8 cellular contexts compared by ENCODE assay signal in the genomic region with DNA sequence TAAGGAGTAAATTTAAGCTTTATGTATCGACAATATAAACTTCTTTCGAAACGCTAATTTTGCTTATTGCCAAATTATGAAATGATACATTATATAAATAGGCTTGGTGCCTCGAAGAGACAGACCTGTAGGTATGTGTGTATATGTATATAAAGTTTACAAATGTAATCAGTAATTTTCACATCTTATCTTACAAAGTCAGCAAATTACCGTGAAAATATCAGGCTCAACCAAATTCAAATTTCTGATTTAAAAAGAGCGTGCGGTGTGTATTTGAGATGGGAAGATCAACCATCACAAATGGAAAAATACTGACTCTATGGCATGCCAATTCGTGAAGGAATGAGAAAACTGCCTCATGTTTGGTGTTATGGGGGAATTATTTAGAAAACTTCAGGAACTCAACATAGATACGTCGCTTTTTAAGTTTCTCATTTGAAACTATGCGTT. TPM values are rescaled to one million over a fixed set of nuclear protein-coding genes. Genes with fewer than 3 reads are reported as not detected.
DNase-seq lines count a peak whose midpoint lies in the region; ATAC-seq and TF ChIP-seq lines count a peak whose summit lies in the region.

No MANE protein-coding gene starts in this region.

- 18 to 22% methylated on average over 11 of the region's 11 CpGs for WGBS in body of pancreas, 2 donors
- 36 to 37% methylated on average over 11 of the region's 11 CpGs for WGBS in lung, 2 donors
- WGBS in transverse colon (ENCODE audit: low coverage in 1 of 2), 2 donors: 24 to 29% methylated on average over 10 to 11 of the region's 11 CpGs

- H3K4me1 Mint-ChIP-seq in activated T-cell treated with anti-CD3 and anti-CD28 coated beads, Interleukin-2, amount 50 U/mL, for 72 hours (ENCODE audit: low read depth): peaks cover 34% of the 10 kb centered on the region

- peak overlapping the region; percentile 57 to 84 (median 74) for H3K27ac ChIP-seq in body of pancreas
- peak overlapping the region; percentile 76 to 84 for H3K27ac ChIP-seq in lung (ENCODE audit: low read depth in 1 of 2, low read length in 1 of 2)
- peak overlapping the region; percentile 86 to 93 (median 86) for H3K27ac ChIP-seq in transverse colon

- TF ChIP-seq POLR2A in body of pancreas (IDR thresholded peaks at IDR 0.05) (no peak), transverse colon (IDR thresholded peaks at IDR 0.05) (no peak)

- no peak for ATAC-seq in activated T-cell treated with anti-CD3 and anti-CD28 coated beads, Interleukin-2, amount 50 U/mL, for 72 hours (replicated peaks in 1 of 2)
- no peak for ATAC-seq in body of pancreas
- ATAC-seq in lung (ENCODE audit: insufficient read depth, low FRiP score): no peak

- H3K4me1 ChIP-seq in body of pancreas: peaks cover 44% of the 10 kb centered on the region
- peaks cover 2 to 12% of the 10 kb centered on the region in 2 donors for H3K4me1 ChIP-seq in lung (ENCODE audit: control insufficient read depth in 2 of 2, insufficient read depth in 2 of 2, low read length in 2 of 2)
- peaks cover 12 to 23% (median 21%) of the 10 kb centered on the region in 4 donors for H3K4me1 ChIP-seq in transverse colon

- H3K27ac Mint-ChIP-seq in activated T-cell treated with anti-CD3 and anti-CD28 coated beads, Interleukin-2, amount 50 U/mL, for 72 hours: peak overlapping the region; percentile 94

- intact Hi-C loops in body of pancreas (cut with DNase I): loop anchor here (5.0 kb wide), 1 partner anchor 193 kb away; no protein-coding TSS in a partner anchor
- intact Hi-C loops in transverse colon (cut with DNase I; ENCODE audit: low total_unique reads): no loop called here

- peak overlapping the region; percentile 94 to 99 for H3K4me3 Mint-ChIP-seq in activated T-cell treated with anti-CD3 and anti-CD28 coated beads, Interleukin-2, amount 50 U/mL, for 72 hours

- no peak for TF ChIP-seq CTCF in body of pancreas (IDR thresholded peaks at IDR 0.05)
- no peak for TF ChIP-seq CTCF in lung (IDR thresholded peaks at IDR 0.05; ENCODE audit: control extremely low read depth, extremely low read depth)
- TF ChIP-seq CTCF in transverse colon (IDR thresholded peaks at IDR 0.05): no peak

- H3K27me3 Mint-ChIP-seq in activated T-cell treated with anti-CD3 and anti-CD28 coated beads, Interleukin-2, amount 50 U/mL, for 72 hours (ENCODE audit: low read depth): no peaks in the 10 kb centered on the region

- H3K9me3 ChIP-seq in body of pancreas: no peaks in the 10 kb centered on the region
- no peaks in the 10 kb centered on the region for H3K9me3 ChIP-seq in lung (ENCODE audit: control insufficient read depth in 2 of 2, insufficient read depth in 1 of 2, low read length in 1 of 2)
- H3K9me3 ChIP-seq in transverse colon: no peaks in the 10 kb centered on the region

- H3K4me3 ChIP-seq in body of pancreas (peak overlapping the region; percentile 13 to 85), lung (peak overlapping the region; percentile 92), transverse colon (peak overlapping the region; percentile 66 to 82 (median 78))

- no peaks in the 10 kb centered on the region for H3K9me3 Mint-ChIP-seq in activated T-cell treated with anti-CD3 and anti-CD28 coated beads, Interleukin-2, amount 50 U/mL, for 72 hours

- no peak for DNase-seq in activated T-cell treated with anti-CD3 and anti-CD28 coated beads, Interleukin-2, amount 50 U/mL, for 72 hours
- no peak for DNase-seq in activated T-cell treated with anti-CD3 and anti-CD28 coated beads, Interleukin-2, amount 50 U/mL, for 1 hour
- DNase-seq in body of pancreas (no peak), lung (ENCODE audit: low spot score) (no peak), transverse colon (no peak), COLO829 (ENCODE audit: low spot score) (no peak)
- no peak for DNase-seq in activated CD4-positive, CD25-positive, alpha-beta regulatory T cell treated with anti-CD3 and anti-CD28 coated beads, Interleukin-2, amount 50 U/mL, for 72 hours
- DNase-seq in activated CD8-positive, alpha-beta memory T cell treated with anti-CD3 and anti-CD28 coated beads, Interleukin-2, amount 50 U/mL, for 48 hours: no peak

- no peak for TF ChIP-seq EP300 in transverse colon (IDR thresholded peaks at IDR 0.05; ENCODE audit: low read depth)

- H3K36me3 ChIP-seq in body of pancreas (replicated peaks in 1 of 2; ENCODE audit: insufficient read depth in 1 of 2, low read depth in 2 of 2) (no peaks in the 10 kb centered on the region), lung (ENCODE audit: control insufficient read depth in 2 of 2, insufficient read depth in 2 of 2, low read length in 2 of 2) (peaks cover 0 to 7% of the 10 kb centered on the region in 2 donors), transverse colon (no peaks in the 10 kb centered on the region)

- no peaks in the 10 kb centered on the region for H3K27me3 ChIP-seq in body of pancreas
- H3K27me3 ChIP-seq in lung (ENCODE audit: control insufficient read depth, insufficient read depth): no peaks in the 10 kb centered on the region
- no peaks in the 10 kb centered on the region for H3K27me3 ChIP-seq in transverse colon

- H3K36me3 Mint-ChIP-seq in activated T-cell treated with anti-CD3 and anti-CD28 coated beads, Interleukin-2, amount 50 U/mL, for 72 hours (ENCODE audit: insufficient read depth in 2 of 2): peaks cover 12 to 13% of the 10 kb centered on the region in 2 donors

- in situ Hi-C loops in transverse colon (cut with MboI; ENCODE audit: low pct_ligation_motif_present in 1 of 4, low pct_unique_long_range_greater_than_20kb in 1 of 4, low sequenced_read_pairs in 3 of 4): loop anchor here in 3 of 4 donors (10.0 kb wide), 2 partner anchors 91 to 181 kb away; partner anchors contain the start of genes YAF2 (in 2 of the 3) and GXYLT1 (in 1 of the 3)

RNA-seq across cellular contexts. Expression of gene ZCRB1, which starts 0.5 kb away (rescaled TPM):
- total RNA-seq in activated T-cell treated with anti-CD3 and anti-CD28 coated beads, Interleukin-2, amount 50 U/mL, for 72 hours: 100 to 1,000 TPM in 1 of 2 donors, 10 to 100 TPM in 1; 89.2 to 113 TPM
- total RNA-seq in body of pancreas (10 to 100 TPM; 32.2 to 80.8 TPM), lung (10 to 100 TPM; 16.7 to 40.0 TPM), transverse colon (10 to 100 TPM in 3 of 4 donors, 1 to 10 TPM in 1; 3.4 to 22.7 (median 15.2) TPM)
- polyA plus RNA-seq in lung: 10 to 100 TPM; 19.6 to 37.6 TPM

RNA-seq across cellular contexts. Expression of gene PPHLN1, which starts 0.6 kb away (rescaled TPM):
- 10 to 100 TPM; 56.9 to 63.1 TPM for total RNA-seq in activated T-cell treated with anti-CD3 and anti-CD28 coated beads, Interleukin-2, amount 50 U/mL, for 72 hours
- total RNA-seq in body of pancreas (10 to 100 TPM; 20.8 to 30.1 TPM), lung (10 to 100 TPM; 38.1 to 72.5 TPM), transverse colon (100 to 1,000 TPM in 1 of 4 donors, 10 to 100 TPM in 3; 44.9 to 324 (median 59.6) TPM)
- polyA plus RNA-seq in lung: 10 to 100 TPM; 26.5 to 30.4 TPM
